Comparison of ENCODE assay signal across 1 cellular context in genomic region chr1:153534933-153535663, GRCh38.
TF ChIP-seq lines count a peak whose summit lies in the region.

No MANE protein-coding gene starts in this region.

TF ChIP-seq in HepG2, 621 proteins besides CTCF, POLR2A, EP300 and RAD21:
- TF ChIP-seq NRL (CRISPR knock-in tag; IDR thresholded peaks at IDR 0.05; ENCODE audit: borderline replicate concordance) (0 out of 2 replicates have a peak, but pooled peaks have one; percentile 21), ZNF136 (CRISPR knock-in tag; IDR thresholded peaks at IDR 0.05; ENCODE audit: low read depth) (no peak), ISX (CRISPR knock-in tag; conservative IDR thresholded peaks at IDR 0.05) (no peak), AGO2 (optimal IDR thresholded peaks at IDR 0.05; ENCODE audit: low read depth, low read length) (peak; percentile 10), PPARG (CRISPR knock-in tag; conservative IDR thresholded peaks at IDR 0.05) (no peak)
